In the genomic region with DNA sequence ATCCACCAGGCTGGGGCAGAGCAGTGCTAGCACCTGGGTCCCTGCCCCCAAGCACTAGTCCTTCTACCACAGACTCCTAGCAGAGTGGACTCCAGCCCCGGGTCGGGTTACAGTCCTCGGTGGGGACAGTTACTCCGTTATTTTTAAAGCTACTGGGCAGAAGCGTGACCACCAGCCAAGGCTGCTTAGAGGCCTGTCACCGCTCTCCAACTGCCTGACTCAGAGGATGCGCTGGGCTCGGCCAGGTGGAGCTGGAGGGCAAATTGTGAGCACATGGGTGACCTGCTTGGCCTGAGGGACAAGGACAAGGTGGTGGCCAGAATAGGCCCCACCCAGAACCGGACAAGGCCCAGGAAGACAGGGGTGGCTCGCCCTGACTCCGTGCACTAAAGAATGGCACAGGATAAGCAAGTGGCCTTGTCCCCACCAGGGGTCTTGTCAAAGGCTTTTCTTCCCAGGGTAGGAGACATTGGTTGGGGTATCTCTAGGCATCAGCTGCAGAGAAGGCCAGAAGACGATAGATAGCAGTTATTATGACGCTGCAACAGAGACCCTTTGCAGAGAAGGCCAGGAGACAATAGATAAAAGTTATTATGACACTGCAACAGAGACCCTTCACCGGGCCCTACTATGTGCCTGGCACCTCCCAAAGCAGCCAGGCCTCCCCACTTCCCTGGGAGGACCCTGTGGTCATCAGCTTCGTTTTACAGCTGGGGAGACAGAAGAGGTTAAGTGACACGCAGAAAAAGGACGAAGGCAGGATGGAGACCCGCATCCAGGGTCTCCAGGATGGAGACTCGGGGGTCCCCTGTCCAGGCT, we compare ENCODE assay signal across 1 cellular context.
TF ChIP-seq lines count a peak whose summit lies in the region.

No MANE protein-coding gene starts in this region.

TF ChIP-seq in HepG2, 621 proteins besides CTCF, POLR2A, EP300 and RAD21 (continued from another document and continues in another):
- TF ChIP-seq, protein P1, sequence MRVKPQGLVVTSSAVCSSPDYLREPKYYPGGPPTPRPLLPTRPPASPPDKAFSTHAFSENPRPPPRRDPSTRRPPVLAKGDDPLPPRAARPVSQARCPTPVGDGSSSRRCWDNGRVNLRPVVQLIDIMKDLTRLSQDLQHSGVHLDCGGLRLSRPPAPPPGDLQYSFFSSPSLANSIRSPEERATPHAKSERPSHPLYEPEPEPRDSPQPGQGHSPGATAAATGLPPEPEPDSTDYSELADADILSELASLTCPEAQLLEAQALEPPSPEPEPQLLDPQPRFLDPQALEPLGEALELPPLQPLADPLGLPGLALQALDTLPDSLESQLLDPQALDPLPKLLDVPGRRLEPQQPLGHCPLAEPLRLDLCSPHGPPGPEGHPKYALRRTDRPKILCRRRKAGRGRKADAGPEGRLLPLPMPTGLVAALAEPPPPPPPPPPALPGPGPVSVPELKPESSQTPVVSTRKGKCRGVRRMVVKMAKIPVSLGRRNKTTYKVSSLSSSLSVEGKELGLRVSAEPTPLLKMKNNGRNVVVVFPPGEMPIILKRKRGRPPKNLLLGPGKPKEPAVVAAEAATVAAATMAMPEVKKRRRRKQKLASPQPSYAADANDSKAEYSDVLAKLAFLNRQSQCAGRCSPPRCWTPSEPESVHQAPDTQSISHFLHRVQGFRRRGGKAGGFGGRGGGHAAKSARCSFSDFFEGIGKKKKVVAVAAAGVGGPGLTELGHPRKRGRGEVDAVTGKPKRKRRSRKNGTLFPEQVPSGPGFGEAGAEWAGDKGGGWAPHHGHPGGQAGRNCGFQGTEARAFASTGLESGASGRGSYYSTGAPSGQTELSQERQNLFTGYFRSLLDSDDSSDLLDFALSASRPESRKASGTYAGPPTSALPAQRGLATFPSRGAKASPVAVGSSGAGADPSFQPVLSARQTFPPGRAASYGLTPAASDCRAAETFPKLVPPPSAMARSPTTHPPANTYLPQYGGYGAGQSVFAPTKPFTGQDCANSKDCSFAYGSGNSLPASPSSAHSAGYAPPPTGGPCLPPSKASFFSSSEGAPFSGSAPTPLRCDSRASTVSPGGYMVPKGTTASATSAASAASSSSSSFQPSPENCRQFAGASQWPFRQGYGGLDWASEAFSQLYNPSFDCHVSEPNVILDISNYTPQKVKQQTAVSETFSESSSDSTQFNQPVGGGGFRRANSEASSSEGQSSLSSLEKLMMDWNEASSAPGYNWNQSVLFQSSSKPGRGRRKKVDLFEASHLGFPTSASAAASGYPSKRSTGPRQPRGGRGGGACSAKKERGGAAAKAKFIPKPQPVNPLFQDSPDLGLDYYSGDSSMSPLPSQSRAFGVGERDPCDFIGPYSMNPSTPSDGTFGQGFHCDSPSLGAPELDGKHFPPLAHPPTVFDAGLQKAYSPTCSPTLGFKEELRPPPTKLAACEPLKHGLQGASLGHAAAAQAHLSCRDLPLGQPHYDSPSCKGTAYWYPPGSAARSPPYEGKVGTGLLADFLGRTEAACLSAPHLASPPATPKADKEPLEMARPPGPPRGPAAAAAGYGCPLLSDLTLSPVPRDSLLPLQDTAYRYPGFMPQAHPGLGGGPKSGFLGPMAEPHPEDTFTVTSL (CRISPR knock-in tag; IDR thresholded peaks at IDR 0.05; ENCODE audit: borderline replicate concordance), result 0 out of 2 replicates have a peak, but pooled peaks have one; percentile 36
- TF ChIP-seq, protein P2, sequence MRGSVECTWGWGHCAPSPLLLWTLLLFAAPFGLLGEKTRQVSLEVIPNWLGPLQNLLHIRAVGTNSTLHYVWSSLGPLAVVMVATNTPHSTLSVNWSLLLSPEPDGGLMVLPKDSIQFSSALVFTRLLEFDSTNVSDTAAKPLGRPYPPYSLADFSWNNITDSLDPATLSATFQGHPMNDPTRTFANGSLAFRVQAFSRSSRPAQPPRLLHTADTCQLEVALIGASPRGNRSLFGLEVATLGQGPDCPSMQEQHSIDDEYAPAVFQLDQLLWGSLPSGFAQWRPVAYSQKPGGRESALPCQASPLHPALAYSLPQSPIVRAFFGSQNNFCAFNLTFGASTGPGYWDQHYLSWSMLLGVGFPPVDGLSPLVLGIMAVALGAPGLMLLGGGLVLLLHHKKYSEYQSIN (CRISPR knock-in tag; IDR thresholded peaks at IDR 0.05; ENCODE audit: borderline replicate concordance), result no peak
- TF ChIP-seq ZBTB38 (CRISPR knock-in tag; IDR thresholded peaks at IDR 0.05), result peak; percentile 34; the same call in 1 of the 2 replicates
- TF ChIP-seq, protein P3, sequence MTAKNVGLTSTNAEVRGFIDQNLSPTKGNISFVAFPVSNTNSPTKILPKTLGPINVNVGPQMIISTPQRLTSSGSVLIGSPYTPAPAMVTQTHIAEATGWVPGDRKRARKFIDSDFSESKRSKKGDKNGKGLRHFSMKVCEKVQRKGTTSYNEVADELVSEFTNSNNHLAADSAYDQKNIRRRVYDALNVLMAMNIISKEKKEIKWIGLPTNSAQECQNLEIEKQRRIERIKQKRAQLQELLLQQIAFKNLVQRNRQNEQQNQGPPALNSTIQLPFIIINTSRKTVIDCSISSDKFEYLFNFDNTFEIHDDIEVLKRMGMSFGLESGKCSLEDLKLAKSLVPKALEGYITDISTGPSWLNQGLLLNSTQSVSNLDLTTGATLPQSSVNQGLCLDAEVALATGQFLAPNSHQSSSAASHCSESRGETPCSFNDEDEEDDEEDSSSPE (CRISPR knock-in tag; IDR thresholded peaks at IDR 0.05), result no peak
- TF ChIP-seq IRX3 (CRISPR knock-in tag; IDR thresholded peaks at IDR 0.05; ENCODE audit: borderline replicate concordance, low read depth), result no peak
- TF ChIP-seq RFX3 (CRISPR knock-in tag; IDR thresholded peaks at IDR 0.05), result no peak
- TF ChIP-seq ZNF660 (CRISPR knock-in tag; IDR thresholded peaks at IDR 0.05; ENCODE audit: borderline replicate concordance, low read depth), result no peak
- no peak for TF ChIP-seq ZNF546 (CRISPR knock-in tag; conservative IDR thresholded peaks at IDR 0.05)
- no peak for TF ChIP-seq RORA (CRISPR knock-in tag; IDR thresholded peaks at IDR 0.05)
- 0 out of 2 replicates have a peak, but pooled peaks have one; percentile 36 for TF ChIP-seq HNF4G (IDR thresholded peaks at IDR 0.05; ENCODE audit: borderline replicate concordance, low read depth, low read length)
- TF ChIP-seq HNF4G (CRISPR knock-in tag; IDR thresholded peaks at IDR 0.05; ENCODE audit: borderline replicate concordance, low read depth), result no peak
- TF ChIP-seq NPAS2 (CRISPR knock-in tag; IDR thresholded peaks at IDR 0.05; ENCODE audit: borderline replicate concordance), result no peak
- TF ChIP-seq ZNF652 (CRISPR knock-in tag; IDR thresholded peaks at IDR 0.05; ENCODE audit: borderline replicate concordance, low read depth), result no peak
- no peak for TF ChIP-seq RBFOX2 (IDR thresholded peaks at IDR 0.05; ENCODE audit: low read depth, low read length)
- no peak for TF ChIP-seq NCOA2 (CRISPR knock-in tag; IDR thresholded peaks at IDR 0.05)
- no peak for TF ChIP-seq ZNF670 (CRISPR knock-in tag; IDR thresholded peaks at IDR 0.05; ENCODE audit: borderline replicate concordance)
- no peak for TF ChIP-seq SMYD3 (CRISPR knock-in tag; IDR thresholded peaks at IDR 0.05)
- TF ChIP-seq ASH2L (IDR thresholded peaks at IDR 0.05; ENCODE audit: insufficient read length, low read depth, low read length), result peak; percentile 31
- TF ChIP-seq ZNF136 (CRISPR knock-in tag; IDR thresholded peaks at IDR 0.05; ENCODE audit: low read depth), result no peak
- no peak for TF ChIP-seq RFX1 (IDR thresholded peaks at IDR 0.05)
- TF ChIP-seq KLF12 (CRISPR knock-in tag; IDR thresholded peaks at IDR 0.05; ENCODE audit: borderline replicate concordance), result no peak
- TF ChIP-seq ZNF292 (CRISPR knock-in tag; IDR thresholded peaks at IDR 0.05; ENCODE audit: borderline replicate concordance, low read depth), result peak; percentile 34; the same call in 1 of the 2 replicates
- no peak for TF ChIP-seq ZNF34 (CRISPR knock-in tag; IDR thresholded peaks at IDR 0.05; ENCODE audit: borderline replicate concordance)
- no peak for TF ChIP-seq CREB1 (IDR thresholded peaks at IDR 0.05)
- TF ChIP-seq CREB1 (CRISPR knock-in tag; IDR thresholded peaks at IDR 0.05), result no peak
- TF ChIP-seq, protein P4, sequence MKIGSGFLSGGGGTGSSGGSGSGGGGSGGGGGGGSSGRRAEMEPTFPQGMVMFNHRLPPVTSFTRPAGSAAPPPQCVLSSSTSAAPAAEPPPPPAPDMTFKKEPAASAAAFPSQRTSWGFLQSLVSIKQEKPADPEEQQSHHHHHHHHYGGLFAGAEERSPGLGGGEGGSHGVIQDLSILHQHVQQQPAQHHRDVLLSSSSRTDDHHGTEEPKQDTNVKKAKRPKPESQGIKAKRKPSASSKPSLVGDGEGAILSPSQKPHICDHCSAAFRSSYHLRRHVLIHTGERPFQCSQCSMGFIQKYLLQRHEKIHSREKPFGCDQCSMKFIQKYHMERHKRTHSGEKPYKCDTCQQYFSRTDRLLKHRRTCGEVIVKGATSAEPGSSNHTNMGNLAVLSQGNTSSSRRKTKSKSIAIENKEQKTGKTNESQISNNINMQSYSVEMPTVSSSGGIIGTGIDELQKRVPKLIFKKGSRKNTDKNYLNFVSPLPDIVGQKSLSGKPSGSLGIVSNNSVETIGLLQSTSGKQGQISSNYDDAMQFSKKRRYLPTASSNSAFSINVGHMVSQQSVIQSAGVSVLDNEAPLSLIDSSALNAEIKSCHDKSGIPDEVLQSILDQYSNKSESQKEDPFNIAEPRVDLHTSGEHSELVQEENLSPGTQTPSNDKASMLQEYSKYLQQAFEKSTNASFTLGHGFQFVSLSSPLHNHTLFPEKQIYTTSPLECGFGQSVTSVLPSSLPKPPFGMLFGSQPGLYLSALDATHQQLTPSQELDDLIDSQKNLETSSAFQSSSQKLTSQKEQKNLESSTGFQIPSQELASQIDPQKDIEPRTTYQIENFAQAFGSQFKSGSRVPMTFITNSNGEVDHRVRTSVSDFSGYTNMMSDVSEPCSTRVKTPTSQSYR (CRISPR knock-in tag; IDR thresholded peaks at IDR 0.05; ENCODE audit: borderline replicate concordance), result peak; percentile 58; the same call in 1 of the 2 replicates
- no peak for TF ChIP-seq ZNF205 (CRISPR knock-in tag; IDR thresholded peaks at IDR 0.05)
- no peak for TF ChIP-seq ZNF737 (CRISPR knock-in tag; IDR thresholded peaks at IDR 0.05; ENCODE audit: borderline replicate concordance)
- no peak for TF ChIP-seq ZNF234 (CRISPR knock-in tag; conservative IDR thresholded peaks at IDR 0.05)
- peak; percentile 36; the same call in 1 of the 2 replicates for TF ChIP-seq ERF (CRISPR knock-in tag; IDR thresholded peaks at IDR 0.05)
- TF ChIP-seq DNMT3B (CRISPR knock-in tag; conservative IDR thresholded peaks at IDR 0.05), result no peak
- TF ChIP-seq ZNF816 (CRISPR knock-in tag; IDR thresholded peaks at IDR 0.05; ENCODE audit: borderline replicate concordance), result no peak
- TF ChIP-seq, protein P5, sequence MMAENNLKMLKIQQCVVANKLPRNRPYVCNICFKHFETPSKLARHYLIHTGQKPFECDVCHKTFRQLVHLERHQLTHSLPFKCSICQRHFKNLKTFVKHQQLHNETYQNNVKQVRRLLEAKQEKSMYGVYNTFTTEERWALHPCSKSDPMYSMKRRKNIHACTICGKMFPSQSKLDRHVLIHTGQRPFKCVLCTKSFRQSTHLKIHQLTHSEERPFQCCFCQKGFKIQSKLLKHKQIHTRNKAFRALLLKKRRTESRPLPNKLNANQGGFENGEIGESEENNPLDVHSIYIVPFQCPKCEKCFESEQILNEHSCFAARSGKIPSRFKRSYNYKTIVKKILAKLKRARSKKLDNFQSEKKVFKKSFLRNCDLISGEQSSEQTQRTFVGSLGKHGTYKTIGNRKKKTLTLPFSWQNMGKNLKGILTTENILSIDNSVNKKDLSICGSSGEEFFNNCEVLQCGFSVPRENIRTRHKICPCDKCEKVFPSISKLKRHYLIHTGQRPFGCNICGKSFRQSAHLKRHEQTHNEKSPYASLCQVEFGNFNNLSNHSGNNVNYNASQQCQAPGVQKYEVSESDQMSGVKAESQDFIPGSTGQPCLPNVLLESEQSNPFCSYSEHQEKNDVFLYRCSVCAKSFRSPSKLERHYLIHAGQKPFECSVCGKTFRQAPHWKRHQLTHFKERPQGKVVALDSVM (CRISPR knock-in tag; IDR thresholded peaks at IDR 0.05), result no peak
- TF ChIP-seq SMAD9 (CRISPR knock-in tag; IDR thresholded peaks at IDR 0.05), result no peak
- TF ChIP-seq MEIS2 (CRISPR knock-in tag; IDR thresholded peaks at IDR 0.05), result no peak
- no peak for TF ChIP-seq HDAC6 (IDR thresholded peaks at IDR 0.05; ENCODE audit: low read depth, low read length)
- TF ChIP-seq, protein P6, sequence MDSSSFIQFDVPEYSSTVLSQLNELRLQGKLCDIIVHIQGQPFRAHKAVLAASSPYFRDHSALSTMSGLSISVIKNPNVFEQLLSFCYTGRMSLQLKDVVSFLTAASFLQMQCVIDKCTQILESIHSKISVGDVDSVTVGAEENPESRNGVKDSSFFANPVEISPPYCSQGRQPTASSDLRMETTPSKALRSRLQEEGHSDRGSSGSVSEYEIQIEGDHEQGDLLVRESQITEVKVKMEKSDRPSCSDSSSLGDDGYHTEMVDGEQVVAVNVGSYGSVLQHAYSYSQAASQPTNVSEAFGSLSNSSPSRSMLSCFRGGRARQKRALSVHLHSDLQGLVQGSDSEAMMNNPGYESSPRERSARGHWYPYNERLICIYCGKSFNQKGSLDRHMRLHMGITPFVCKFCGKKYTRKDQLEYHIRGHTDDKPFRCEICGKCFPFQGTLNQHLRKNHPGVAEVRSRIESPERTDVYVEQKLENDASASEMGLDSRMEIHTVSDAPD (CRISPR knock-in tag; IDR thresholded peaks at IDR 0.05), result no peak
- TF ChIP-seq ZNF614 (CRISPR knock-in tag; IDR thresholded peaks at IDR 0.05; ENCODE audit: borderline replicate concordance), result no peak
- TF ChIP-seq ZNF891 (CRISPR knock-in tag; IDR thresholded peaks at IDR 0.05), result no peak; the same call in 1 of the 2 replicates
- TF ChIP-seq KDM2A (CRISPR knock-in tag; IDR thresholded peaks at IDR 0.05; ENCODE audit: borderline replicate concordance, low read depth), result no peak
- TF ChIP-seq, protein P7, sequence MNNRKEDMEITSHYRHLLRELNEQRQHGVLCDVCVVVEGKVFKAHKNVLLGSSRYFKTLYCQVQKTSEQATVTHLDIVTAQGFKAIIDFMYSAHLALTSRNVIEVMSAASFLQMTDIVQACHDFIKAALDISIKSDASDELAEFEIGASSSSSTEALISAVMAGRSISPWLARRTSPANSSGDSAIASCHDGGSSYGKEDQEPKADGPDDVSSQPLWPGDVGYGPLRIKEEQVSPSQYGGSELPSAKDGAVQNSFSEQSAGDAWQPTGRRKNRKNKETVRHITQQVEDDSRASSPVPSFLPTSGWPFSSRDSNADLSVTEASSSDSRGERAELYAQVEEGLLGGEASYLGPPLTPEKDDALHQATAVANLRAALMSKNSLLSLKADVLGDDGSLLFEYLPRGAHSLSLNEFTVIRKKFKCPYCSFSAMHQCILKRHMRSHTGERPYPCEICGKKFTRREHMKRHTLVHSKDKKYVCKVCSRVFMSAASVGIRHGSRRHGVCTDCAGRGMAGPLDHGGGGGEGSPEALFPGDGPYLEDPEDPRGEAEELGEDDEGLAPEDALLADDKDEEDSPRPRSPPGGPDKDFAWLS (CRISPR knock-in tag; IDR thresholded peaks at IDR 0.05; ENCODE audit: borderline replicate concordance), result no peak
- TF ChIP-seq, protein P8, sequence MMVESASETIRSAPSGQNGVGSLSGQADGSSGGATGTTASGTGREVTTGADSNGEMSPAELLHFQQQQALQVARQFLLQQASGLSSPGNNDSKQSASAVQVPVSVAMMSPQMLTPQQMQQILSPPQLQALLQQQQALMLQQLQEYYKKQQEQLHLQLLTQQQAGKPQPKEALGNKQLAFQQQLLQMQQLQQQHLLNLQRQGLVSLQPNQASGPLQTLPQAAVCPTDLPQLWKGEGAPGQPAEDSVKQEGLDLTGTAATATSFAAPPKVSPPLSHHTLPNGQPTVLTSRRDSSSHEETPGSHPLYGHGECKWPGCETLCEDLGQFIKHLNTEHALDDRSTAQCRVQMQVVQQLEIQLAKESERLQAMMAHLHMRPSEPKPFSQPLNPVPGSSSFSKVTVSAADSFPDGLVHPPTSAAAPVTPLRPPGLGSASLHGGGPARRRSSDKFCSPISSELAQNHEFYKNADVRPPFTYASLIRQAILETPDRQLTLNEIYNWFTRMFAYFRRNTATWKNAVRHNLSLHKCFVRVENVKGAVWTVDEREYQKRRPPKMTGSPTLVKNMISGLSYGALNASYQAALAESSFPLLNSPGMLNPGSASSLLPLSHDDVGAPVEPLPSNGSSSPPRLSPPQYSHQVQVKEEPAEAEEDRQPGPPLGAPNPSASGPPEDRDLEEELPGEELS (CRISPR knock-in tag; IDR thresholded peaks at IDR 0.05), result 0 out of 2 replicates have a peak, but pooled peaks have one; percentile 10
